ENCODE assay signal across 7 cellular contexts in the genomic region with DNA sequence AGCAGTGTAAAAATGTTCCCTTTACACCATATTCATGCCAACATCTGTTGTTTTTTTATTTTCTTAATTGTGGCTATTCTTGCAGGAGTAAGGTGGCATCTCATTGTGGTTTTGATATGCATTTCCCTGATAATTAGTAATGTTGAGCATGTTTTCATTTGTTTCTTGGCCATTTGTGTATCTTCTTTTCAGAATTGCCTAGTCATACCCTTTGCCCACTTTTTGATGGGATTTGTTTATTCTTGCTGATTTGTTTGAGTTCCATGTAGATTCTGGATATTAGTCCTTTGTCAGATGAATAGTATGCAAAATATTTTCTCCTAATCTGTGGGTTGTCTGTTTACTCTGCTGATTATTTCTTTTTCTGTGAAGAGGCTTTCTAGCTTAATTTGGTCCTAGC.
"Had no signal": no experiment of that assay in that cellular context is flagged by ENCODE, and none has a peak within 500 bp of the region (broad histone marks: within the 10 kb centered on the region; RNA-seq: fewer than 3 reads in every experiment).

No MANE protein-coding gene starts in this region.

- DNase-seq: GDM1, GF-D8 had no signal

- ATAC-seq: GM12878 had no signal

- H3K4me3 ChIP-seq: GM12878 had no signal

- FAIRE-seq: GM12878, GM12891, GM12892, GM18507, GM19239 had no signal
